14 cellular contexts compared by ENCODE assay signal in the genomic region with DNA sequence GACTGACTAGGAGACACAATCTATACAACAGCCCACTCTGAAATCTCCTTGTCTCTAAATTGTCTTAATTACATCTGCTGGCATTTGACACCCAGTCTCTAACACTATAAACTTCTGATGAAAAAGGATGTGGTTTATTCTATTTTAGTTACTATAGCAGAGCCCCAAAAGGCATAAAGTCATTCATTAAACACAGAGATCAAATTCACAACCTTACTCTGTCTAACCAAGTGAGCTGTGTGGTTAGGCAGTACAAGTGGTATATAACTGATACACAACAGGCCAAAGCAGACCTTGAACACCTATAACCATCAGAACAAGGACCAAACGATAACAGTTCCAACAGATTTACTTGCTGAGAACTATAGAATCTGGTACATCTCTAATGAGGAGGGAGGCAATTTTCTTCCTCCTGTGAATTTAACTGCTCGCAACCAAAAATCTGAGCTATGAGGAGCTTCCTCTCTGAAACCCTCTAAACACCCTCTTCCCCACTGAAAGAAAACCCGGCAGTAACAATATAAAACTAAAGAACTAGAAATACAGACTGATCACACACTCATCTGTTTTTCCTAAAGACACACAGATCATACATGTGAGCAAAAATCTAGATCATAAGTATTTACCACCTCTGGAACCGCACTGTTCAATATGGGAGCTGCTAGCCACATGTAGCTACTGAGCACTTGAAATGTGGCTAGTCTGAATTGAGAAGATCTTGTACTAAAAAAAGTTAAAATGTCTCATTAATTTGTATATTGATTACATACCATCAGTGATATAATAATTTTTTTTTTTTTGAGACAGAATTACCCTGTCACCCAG. TPM values are rescaled to one million over a fixed set of nuclear protein-coding genes. Genes with fewer than 3 reads are reported as not detected.
DNase-seq lines count a peak whose midpoint lies in the region; ATAC-seq and TF ChIP-seq lines count a peak whose summit lies in the region.
"Had no signal": no experiment of that assay in that cellular context is flagged by ENCODE, and none has a peak within 500 bp of the region (broad histone marks: within the 10 kb centered on the region; RNA-seq: fewer than 3 reads in every experiment).

No MANE protein-coding gene starts in this region.

- no peak for TF ChIP-seq CTCF in transverse colon (IDR thresholded peaks at IDR 0.05)
- TF ChIP-seq CTCF in vagina (IDR thresholded peaks at IDR 0.05) = no peak

- H3K4me3 Mint-ChIP-seq in activated naive CD8-positive, alpha-beta T cell treated with anti-CD3 and anti-CD28 coated beads, Interleukin-2, amount 50 U/mL, for 24 hours = peak overlapping the region; percentile 43

- ATAC-seq in GM19463 (IDR thresholded peaks at IDR 0.05; ENCODE audit: unreplicated experiment) (peak; percentile 86), HG03378 (IDR thresholded peaks at IDR 0.05; ENCODE audit: unreplicated experiment) (peak; percentile 71)
- ATAC-seq in activated naive CD8-positive, alpha-beta T cell treated with anti-CD3 and anti-CD28 coated beads, Interleukin-2, amount 50 U/mL, for 24 hours = peak; percentile 76
- ATAC-seq: HCT116 had no signal

- peaks cover 60% of the 10 kb centered on the region for H3K4me1 Mint-ChIP-seq in activated naive CD8-positive, alpha-beta T cell treated with anti-CD3 and anti-CD28 coated beads, Interleukin-2, amount 50 U/mL, for 24 hours

- H3K9me3 Mint-ChIP-seq in activated naive CD8-positive, alpha-beta T cell treated with anti-CD3 and anti-CD28 coated beads, Interleukin-2, amount 50 U/mL, for 24 hours = no peaks in the 10 kb centered on the region

- intact Hi-C loops in transverse colon (cut with DNase I; ENCODE audit: low total_unique reads) (no loop called here), vagina (cut with DNase I) (no loop called here)

- H3K4me1 ChIP-seq in transverse colon (peaks cover 0 to 42% (median 6%) of the 10 kb centered on the region in 4 donors), vagina (peaks cover 28% of the 10 kb centered on the region)

- H3K36me3 Mint-ChIP-seq in activated naive CD8-positive, alpha-beta T cell treated with anti-CD3 and anti-CD28 coated beads, Interleukin-2, amount 50 U/mL, for 24 hours (ENCODE audit: low read depth) = peaks cover 3% of the 10 kb centered on the region

- DNase-seq in activated naive CD8-positive, alpha-beta T cell treated with anti-CD3 and anti-CD28 coated beads, Interleukin-2, amount 50 U/mL, for 24 hours = no peak
- DNase-seq in transverse colon (no peak), RPMI8226 (no peak), NCI-H146 treated with DMSO at 0.1 percent for 48 hours (lab: John Stamatoyannopoulos, UW; ENCODE audit: unreplicated experiment) (no peak), vagina (ENCODE audit: extremely low spot score in 2 of 2) (no peak)
- DNase-seq: activated gamma-delta T cell, DMS 273 treated with DMSO at 0.1 percent for 48 hours, left cardiac atrium, NCI-H1048 had no signal

- peak overlapping the region; percentile 75 for H3K27ac Mint-ChIP-seq in activated naive CD8-positive, alpha-beta T cell treated with anti-CD3 and anti-CD28 coated beads, Interleukin-2, amount 50 U/mL, for 24 hours

- no peaks in the 10 kb centered on the region for H3K27me3 ChIP-seq in transverse colon
- no peaks in the 10 kb centered on the region for H3K27me3 ChIP-seq in vagina

- TF ChIP-seq EP300 in transverse colon (IDR thresholded peaks at IDR 0.05; ENCODE audit: low read depth) = no peak

- H3K9me3 ChIP-seq in transverse colon (no peaks in the 10 kb centered on the region), vagina (no peaks in the 10 kb centered on the region)

- H3K27me3 Mint-ChIP-seq in activated naive CD8-positive, alpha-beta T cell treated with anti-CD3 and anti-CD28 coated beads, Interleukin-2, amount 50 U/mL, for 24 hours = no peaks in the 10 kb centered on the region

- WGBS in transverse colon (ENCODE audit: low coverage in 1 of 2), 2 donors = 71 to 75% methylated on average over 4 of the region's 4 CpGs

- peak overlapping the region; percentile 73 for H3K4me3 ChIP-seq in GM08714 (ENCODE audit: low read length)
- H3K4me3 ChIP-seq in transverse colon = no peak overlapping the region
- H3K4me3 ChIP-seq in vagina = no peak overlapping the region

- in situ Hi-C loops in transverse colon (cut with MboI; ENCODE audit: low pct_ligation_motif_present in 1 of 4, low pct_unique_long_range_greater_than_20kb in 1 of 4, low sequenced_read_pairs in 3 of 4) = no loop called here

- no peaks in the 10 kb centered on the region for H3K36me3 ChIP-seq in transverse colon
- H3K36me3 ChIP-seq in vagina = no peaks in the 10 kb centered on the region

- TF ChIP-seq POLR2A in transverse colon (IDR thresholded peaks at IDR 0.05) (no peak), vagina (IDR thresholded peaks at IDR 0.05) (no peak)

- H3K27ac ChIP-seq in transverse colon (no peak overlapping the region), vagina (no peak overlapping the region)
- H3K27ac ChIP-seq: epithelial cell of prostate had no signal

RNA-seq across cellular contexts. Expression of a gene that starts 17.8 kb away (rescaled TPM):
- total RNA-seq in transverse colon = 10 to 100 TPM; 34.7 to 45.4 (median 41.6) TPM
- total RNA-seq in vagina = 48.9 TPM
